In genomic region chr20:58982406-58983114, GRCh38 we compare ENCODE assay signal across 8 cellular contexts. TPM values are rescaled to one million over a fixed set of nuclear protein-coding genes. Genes with fewer than 3 reads are reported as not detected.
DNase-seq lines count a peak whose midpoint lies in the region; ATAC-seq, FAIRE-seq and TF ChIP-seq lines count a peak whose summit lies in the region.

No MANE protein-coding gene starts in this region.

- FAIRE-seq in GM12891 (lab: Jason Lieb, UNC), result no peak

- H3K27me3 ChIP-seq in Caco-2 (replicated peaks; ENCODE audit: control insufficient read depth, insufficient read depth, low read length) (no peaks in the 10 kb centered on the region), osteoblast (ENCODE audit: insufficient read depth, low read length) (no peaks in the 10 kb centered on the region)

- H3K27me3 Mint-ChIP-seq in Caco-2 (ENCODE audit: insufficient read depth, unreplicated experiment), result no peaks in the 10 kb centered on the region
- peaks cover 5% of the 10 kb centered on the region for H3K27me3 Mint-ChIP-seq in dendritic cell treated with granulocyte-macrophage colony-stimulating factor and Interleukin-4, amounts not matched to agents 40 ng/mL and 50 ng/mL, for 4 days

- H3K27ac ChIP-seq in osteoblast (ENCODE audit: low read depth, low read length), result no peak overlapping the region

- BruUV-seq in Caco-2 (replicated peaks; lab: Mats Ljungman, UMichigan), result TSS peak; percentile 50

- peak overlapping the region; percentile 76 for H3K4me3 Mint-ChIP-seq in Caco-2 (ENCODE audit: unreplicated experiment)
- H3K4me3 Mint-ChIP-seq in dendritic cell treated with granulocyte-macrophage colony-stimulating factor and Interleukin-4, amounts not matched to agents 40 ng/mL and 50 ng/mL, for 4 days, result peak overlapping the region; percentile 75

- peak in 1 of 2 experiments; percentile 44 for DNase-seq in Caco-2
- peak; percentile 87 to 88 for DNase-seq in NCI-H526 (lab: John Stamatoyannopoulos, UW)
- no peak for DNase-seq in osteoblast (ENCODE audit: insufficient read length, low spot score, missing footprints)
- DNase-seq in GM12891 (ENCODE audit: insufficient read length, low spot score), result no peak
- no peak for DNase-seq in stimulated activated CD4-positive, alpha-beta T cell treated with anti-CD3 and anti-CD28 coated beads, Interleukin-4, amount 100 ng/mL, for 4 hours
- DNase-seq in NCI-H446 treated with DMSO at 0.1 percent for 48 hours (lab: John Stamatoyannopoulos, UW), result no peak

- H3K36me3 Mint-ChIP-seq in Caco-2 (ENCODE audit: insufficient read depth, unreplicated experiment), result peaks cover 46% of the 10 kb centered on the region
- peaks cover 25% of the 10 kb centered on the region for H3K36me3 Mint-ChIP-seq in dendritic cell treated with granulocyte-macrophage colony-stimulating factor and Interleukin-4, amounts not matched to agents 40 ng/mL and 50 ng/mL, for 4 days (ENCODE audit: low read depth)

- no peaks in the 10 kb centered on the region for H3K9me3 Mint-ChIP-seq in Caco-2 (ENCODE audit: unreplicated experiment)
- H3K9me3 Mint-ChIP-seq in dendritic cell treated with granulocyte-macrophage colony-stimulating factor and Interleukin-4, amounts not matched to agents 40 ng/mL and 50 ng/mL, for 4 days, result no peaks in the 10 kb centered on the region

- CTCF ChIA-PET in Caco-2 (lab: Charles Lee), result no interaction called here

- H3K36me3 ChIP-seq in Caco-2 (ENCODE audit: control insufficient read depth, insufficient read depth, low read length) (peaks cover 3% of the 10 kb centered on the region; the same call in 1 of the 2 replicates), osteoblast (ENCODE audit: insufficient read depth, low read length) (peaks cover 15% of the 10 kb centered on the region)

- TF ChIP-seq POLR2A in GM12891 (IDR thresholded peaks at IDR 0.05; ENCODE audit: low read depth, low read length), result no peak

- no peak for ATAC-seq in GM21717 (IDR thresholded peaks at IDR 0.05; ENCODE audit: unreplicated experiment)

- POLR2A ChIA-PET in Caco-2 (lab: Charles Lee), result interaction anchor here (0.6 to 2.0 kb wide), 5 partner anchors 8 to 581 kb away, joined by 3 to 21 read pairs (median 4); partner anchors contain the start of gene ATP5F1E

- H3K79me2 ChIP-seq in osteoblast (ENCODE audit: insufficient read depth, low read length), result peaks cover 50% of the 10 kb centered on the region

- H4K20me1 ChIP-seq in osteoblast (ENCODE audit: insufficient read depth, low read length), result peaks cover 16% of the 10 kb centered on the region

- H3K4me1 ChIP-seq in Caco-2, result peaks cover 12% of the 10 kb centered on the region
- no peaks in the 10 kb centered on the region for H3K4me1 ChIP-seq in osteoblast (ENCODE audit: insufficient read depth, low read length)

- H3K4me2 ChIP-seq in osteoblast (ENCODE audit: insufficient read depth, low read length), result peak overlapping the region; percentile 84

- TF ChIP-seq CTCF in Caco-2 (IDR thresholded peaks at IDR 0.05; ENCODE audit: insufficient read depth in 1 of 2, low read depth in 1 of 2, low read length in 1 of 2, severe bottlenecking in 1 of 2, unreplicated experiment in 1 of 2) (no peak), osteoblast (IDR thresholded peaks at IDR 0.05; ENCODE audit: extremely low read depth, low read depth, low read length) (no peak)

- peaks cover 21% of the 10 kb centered on the region for H3K4me1 Mint-ChIP-seq in Caco-2 (ENCODE audit: low read depth, unreplicated experiment)
- H3K4me1 Mint-ChIP-seq in dendritic cell treated with granulocyte-macrophage colony-stimulating factor and Interleukin-4, amounts not matched to agents 40 ng/mL and 50 ng/mL, for 4 days (ENCODE audit: low read depth), result peaks cover 48% of the 10 kb centered on the region

- peak overlapping the region; percentile 51 for H3K27ac Mint-ChIP-seq in Caco-2 (ENCODE audit: unreplicated experiment)
- no peak overlapping the region for H3K27ac Mint-ChIP-seq in dendritic cell treated with granulocyte-macrophage colony-stimulating factor and Interleukin-4, amounts not matched to agents 40 ng/mL and 50 ng/mL, for 4 days

- no peak overlapping the region for H2AFZ ChIP-seq in osteoblast (ENCODE audit: low read length)

- H3K4me3 ChIP-seq in Caco-2 (ENCODE audit: low read depth, low read length), result peak overlapping the region; percentile 7; the same call in 1 of the 2 replicates
- peak overlapping the region; percentile 70 for H3K4me3 ChIP-seq in osteoblast (ENCODE audit: insufficient read depth, low read length)

- intact Hi-C loops in Caco-2 (cut with micrococcal nuclease; ENCODE audit: unreplicated experiment), result no loop called here
- intact Hi-C loops in dendritic cell treated with granulocyte-macrophage colony-stimulating factor and Interleukin-4, amounts not matched to agents 40 ng/mL and 50 ng/mL, for 4 days (cut with micrococcal nuclease), result loop anchor here (5.0 to 10.0 kb wide), 2 partner anchors 52 to 90 kb away; partner anchors contain the start of gene ATP5F1E

- H3K9me3 ChIP-seq in Caco-2 (no peaks in the 10 kb centered on the region), osteoblast (ENCODE audit: low read depth, low read length) (no peaks in the 10 kb centered on the region)

TF ChIP-seq in GM12891, 5 proteins besides CTCF, POLR2A, EP300 and RAD21:
- no peak for TF ChIP-seq POLR2AphosphoS5 (IDR thresholded peaks at IDR 0.05; ENCODE audit: low read depth, low read length)
- no peak for TF ChIP-seq PAX5 (IDR thresholded peaks at IDR 0.05; ENCODE audit: insufficient read depth, low read length, severe bottlenecking)
- no peak for TF ChIP-seq SPI1 (IDR thresholded peaks at IDR 0.05; ENCODE audit: low read depth, low read length)

RNA-seq across cellular contexts. Expression of gene NELFCD, which starts 1.5 kb away (rescaled TPM):
- total RNA-seq in Caco-2 (2022) (230 TPM in 2 replicates), osteoblast (41.3 and 46.7 TPM in 2 replicates)
- 62.4 TPM for polyA plus RNA-seq in GM12891 (2012; ENCODE audit: low read depth, missing spikeins)

RNA-seq across cellular contexts. Expression of gene CTSZ, which starts 24.5 kb away (rescaled TPM):
- total RNA-seq in Caco-2 (2022) (202 and 228 TPM in 2 replicates), osteoblast (223 and 264 TPM in 2 replicates)
- polyA plus RNA-seq in GM12891 (2012; ENCODE audit: low read depth, missing spikeins), result 190 TPM

RNA-seq across cellular contexts. Expression of gene TUBB1, which starts 36.7 kb away (rescaled TPM):
- total RNA-seq in Caco-2 (2022), result 0.16 and 0.18 TPM in 2 replicates
- not detected in 2 replicates for total RNA-seq in osteoblast
- polyA plus RNA-seq in GM12891 (2012; ENCODE audit: low read depth, missing spikeins), result 0.27 TPM

RNA-seq across cellular contexts. Expression of gene ATP5F1E, which starts 49.6 kb away (rescaled TPM):
- total RNA-seq in Caco-2 (2022) (181 and 186 TPM in 2 replicates), osteoblast (19.5 and 23.0 TPM in 2 replicates)
- polyA plus RNA-seq in GM12891 (2012; ENCODE audit: low read depth, missing spikeins), result 146 TPM

Comparison
In these comparisons a context has a peak if more than half of its experiments do, and no peak if none do; other contexts are left out.
1. DNase-seq: peak in NCI-H526 (2 of 2); none in osteoblast (single experiment), GM12891 (single experiment), stimulated activated CD4-positive, alpha-beta T cell treated with anti-CD3 and anti-CD28 coated beads, Interleukin-4, amount 100 ng/mL, for 4 hours (0 of 2) and NCI-H446 treated with DMSO at 0.1 percent for 48 hours (single experiment).